Comparison of ENCODE assay signal across 8 cellular contexts in the genomic region with DNA sequence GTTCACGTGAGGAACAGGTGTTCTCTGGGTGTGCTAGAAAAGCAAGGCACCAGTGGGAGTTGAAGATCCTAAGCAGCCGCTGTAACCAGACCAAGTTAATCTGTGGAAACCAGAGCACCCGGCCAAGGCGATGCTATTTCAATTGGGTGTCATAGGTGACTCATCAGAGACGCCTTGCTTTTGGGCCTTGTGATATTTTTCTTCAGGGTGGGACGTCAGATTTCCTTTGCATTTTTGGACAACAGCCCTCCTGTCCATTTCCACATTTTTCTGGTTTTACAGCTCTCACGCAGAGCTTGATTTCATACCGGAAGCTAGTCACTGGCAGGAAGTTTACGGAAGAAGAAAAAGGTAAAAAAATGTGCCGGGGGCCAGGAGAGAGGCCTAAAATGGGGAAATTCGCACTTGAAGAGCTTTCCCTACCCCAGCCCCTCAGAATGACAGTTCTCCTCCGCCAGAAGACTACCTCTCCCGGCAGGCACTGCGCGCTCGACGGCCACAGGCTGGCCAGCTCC. TPM values are rescaled to one million over a fixed set of nuclear protein-coding genes. Genes with fewer than 3 reads are reported as not detected.
A peak's percentile ranks its signal among the peaks of the same experiment; 100 is the strongest.
DNase-seq lines count a peak whose midpoint lies in the region.

No MANE protein-coding gene starts in this region.

- intact Hi-C loops in activated naive CD4-positive, alpha-beta T cell treated with anti-CD3 and anti-CD28 coated beads for 36 hours (cut with micrococcal nuclease), result loop anchor here (1.0 to 5.0 kb wide), 8 partner anchors 25 to 1060 kb away; a partner anchor contains a TSS

- no peak overlapping the region for H3K27ac ChIP-seq in stomach smooth muscle (ENCODE audit: low read length)

- H3K36me3 ChIP-seq in iPS-15b (ENCODE audit: control insufficient read depth, insufficient read depth, low read length) (no peaks in the 10 kb centered on the region), stomach smooth muscle (ENCODE audit: control insufficient read depth in 2 of 2, insufficient read depth in 2 of 2, low read length in 2 of 2) (no peaks in the 10 kb centered on the region)

- no peaks in the 10 kb centered on the region for H3K9me3 Mint-ChIP-seq in activated naive CD4-positive, alpha-beta T cell treated with anti-CD3 and anti-CD28 coated beads for 36 hours
- H3K9me3 Mint-ChIP-seq in activated naive CD4-positive, alpha-beta T cell treated with anti-CD3 and anti-CD28 coated beads, Interleukin-2, amount 50 U/mL, for 24 hours, result no peaks in the 10 kb centered on the region

- DNase-seq in activated naive CD4-positive, alpha-beta T cell treated with anti-CD3 and anti-CD28 coated beads for 36 hours, result peak; percentile 22
- DNase-seq in activated naive CD4-positive, alpha-beta T cell (lab: John Stamatoyannopoulos, UW), result no peak
- no peak for DNase-seq in NCI-H524 treated with DMSO at 0.1 percent for 48 hours (lab: John Stamatoyannopoulos, UW)
- no peak for DNase-seq in retina
- DNase-seq in NCI-H2227 treated with DMSO at 0.1 percent for 48 hours (lab: John Stamatoyannopoulos, UW), result no peak

- peaks cover 4% of the 10 kb centered on the region for H3K27me3 Mint-ChIP-seq in activated naive CD4-positive, alpha-beta T cell treated with anti-CD3 and anti-CD28 coated beads for 36 hours (ENCODE audit: low read depth)
- H3K27me3 Mint-ChIP-seq in activated naive CD4-positive, alpha-beta T cell treated with anti-CD3 and anti-CD28 coated beads, Interleukin-2, amount 50 U/mL, for 24 hours, result peaks cover 12% of the 10 kb centered on the region

- peak overlapping the region; percentile 82 for H3K27ac Mint-ChIP-seq in activated naive CD4-positive, alpha-beta T cell treated with anti-CD3 and anti-CD28 coated beads for 36 hours
- peak overlapping the region; percentile 80 for H3K27ac Mint-ChIP-seq in activated naive CD4-positive, alpha-beta T cell treated with anti-CD3 and anti-CD28 coated beads, Interleukin-2, amount 50 U/mL, for 24 hours

- H3K9me3 ChIP-seq in iPS-15b (ENCODE audit: control insufficient read depth, insufficient read depth, low read length), result no peaks in the 10 kb centered on the region
- H3K9me3 ChIP-seq in stomach smooth muscle (ENCODE audit: control insufficient read depth in 2 of 2, low read length in 2 of 2), result no peaks in the 10 kb centered on the region

- CTCF ChIA-PET in activated naive CD4-positive, alpha-beta T cell treated with anti-CD3 and anti-CD28 coated beads for 36 hours (lab: Charles Lee), result interaction anchor here (0.8 to 2.4 kb wide), 3 partner anchors 25 to 59 kb away, joined by 3 to 17 read pairs (median 3); no protein-coding TSS in a partner anchor

- peaks cover 7% of the 10 kb centered on the region for H3K36me3 Mint-ChIP-seq in activated naive CD4-positive, alpha-beta T cell treated with anti-CD3 and anti-CD28 coated beads for 36 hours (ENCODE audit: low read depth)
- H3K36me3 Mint-ChIP-seq in activated naive CD4-positive, alpha-beta T cell treated with anti-CD3 and anti-CD28 coated beads, Interleukin-2, amount 50 U/mL, for 24 hours, result peaks cover 5% of the 10 kb centered on the region

- peaks cover 3% of the 10 kb centered on the region for H3K27me3 ChIP-seq in iPS-15b (ENCODE audit: control insufficient read depth, insufficient read depth, low read length)
- no peaks in the 10 kb centered on the region for H3K27me3 ChIP-seq in stomach smooth muscle (ENCODE audit: control insufficient read depth in 1 of 2, insufficient read depth in 2 of 2, low read length in 2 of 2)

- H3K4me1 ChIP-seq in iPS-15b (ENCODE audit: control insufficient read depth, insufficient read depth, low read length), result no peaks in the 10 kb centered on the region
- peaks cover 12% of the 10 kb centered on the region for H3K4me1 ChIP-seq in stomach smooth muscle (ENCODE audit: control insufficient read depth, insufficient read depth, low read length)

- H3K4me3 ChIP-seq in iPS-15b (ENCODE audit: low read depth, low read length) (peak overlapping the region; percentile 38), stomach smooth muscle (ENCODE audit: low read length in 2 of 2) (peak overlapping the region; percentile 62 to 69)

- H3K9ac ChIP-seq in iPS-15b (ENCODE audit: low read depth, low read length) (no peak overlapping the region), stomach smooth muscle (ENCODE audit: low read length in 2 of 2) (peak overlapping the region; percentile 7 to 13)

- peaks cover 22% of the 10 kb centered on the region for H3K4me1 Mint-ChIP-seq in activated naive CD4-positive, alpha-beta T cell treated with anti-CD3 and anti-CD28 coated beads for 36 hours (ENCODE audit: low read depth)
- peaks cover 31% of the 10 kb centered on the region for H3K4me1 Mint-ChIP-seq in activated naive CD4-positive, alpha-beta T cell treated with anti-CD3 and anti-CD28 coated beads, Interleukin-2, amount 50 U/mL, for 24 hours

- peak overlapping the region; percentile 87 for H3K4me3 Mint-ChIP-seq in activated naive CD4-positive, alpha-beta T cell treated with anti-CD3 and anti-CD28 coated beads for 36 hours
- H3K4me3 Mint-ChIP-seq in activated naive CD4-positive, alpha-beta T cell treated with anti-CD3 and anti-CD28 coated beads, Interleukin-2, amount 50 U/mL, for 24 hours, result peak overlapping the region; percentile 92

RNA-seq across cellular contexts. Expression of a gene that starts 0.5 kb away (rescaled TPM):
- total RNA-seq in activated naive CD4-positive, alpha-beta T cell treated with anti-CD3 and anti-CD28 coated beads for 36 hours, result 1 to 10 TPM; 6.8 to 7.4 TPM
